Comparison of ENCODE assay signal across 18 cellular contexts in genomic region chr9:129623331-129623730, GRCh38. TPM values are rescaled to one million over a fixed set of nuclear protein-coding genes. Genes with fewer than 3 reads are reported as not detected.
DNase-seq lines count a peak whose midpoint lies in the region; ATAC-seq and TF ChIP-seq lines count a peak whose summit lies in the region.
"Had no signal": no experiment of that assay in that cellular context is flagged by ENCODE, and none has a peak within 500 bp of the region (broad histone marks: within the 10 kb centered on the region; RNA-seq: fewer than 3 reads in every experiment).

No MANE protein-coding gene starts in this region.

- TF ChIP-seq CTCF in PC-3 (conservative IDR thresholded peaks at IDR 0.05; ENCODE audit: low read depth, low read length) (no peak), fibroblast of pulmonary artery (IDR thresholded peaks at IDR 0.05; ENCODE audit: low read length, missing control alignments) (no peak)

- BruUV-seq in PC-3 (replicated peaks; lab: Mats Ljungman, UMichigan) = no TSS peak

- H3K4me1 ChIP-seq in ACC112 (ENCODE audit: control insufficient read depth, insufficient read depth, low read length, unreplicated experiment) (peaks cover 18% of the 10 kb centered on the region), PC-3 (ENCODE audit: insufficient read depth, low read length) (peaks cover 19% of the 10 kb centered on the region)

- H3K4me3 ChIP-seq in ACC112 (ENCODE audit: low read depth, low read length) (no peak overlapping the region), PC-3 (ENCODE audit: low read length) (no peak overlapping the region), fibroblast of pulmonary artery (replicated peaks; ENCODE audit: low read depth, low read length) (no peak overlapping the region)
- H3K4me3 ChIP-seq: coronary artery, pancreas, sigmoid colon had no signal

- H2AFZ ChIP-seq in ACC112 (ENCODE audit: low read length, unreplicated experiment) (no peak overlapping the region), PC-3 (ENCODE audit: low read length) (peak overlapping the region; percentile 61; the same call in 1 of the 2 replicates)

- H3F3A ChIP-seq in PC-3 (ENCODE audit: low read length, unreplicated experiment) = no peaks in the 10 kb centered on the region

- H3K79me2 ChIP-seq in ACC112 (ENCODE audit: control insufficient read depth, insufficient read depth, low read length, unreplicated experiment) (peaks cover 23% of the 10 kb centered on the region), PC-3 (ENCODE audit: low read length) (peaks cover 25% of the 10 kb centered on the region)

- peak overlapping the region; percentile 52 for H3K27ac ChIP-seq in ACC112 (ENCODE audit: low read depth, low read length)
- no peak overlapping the region for H3K27ac ChIP-seq in PC-3 (ENCODE audit: low read length)
- H3K27ac ChIP-seq: coronary artery, epithelial cell of prostate, pancreas, sigmoid colon had no signal

- no peaks in the 10 kb centered on the region for H3K27me3 ChIP-seq in ACC112 (ENCODE audit: insufficient read depth, low read length)
- H3K27me3 ChIP-seq in PC-3 (ENCODE audit: low read length) = no peaks in the 10 kb centered on the region
- H3K27me3 ChIP-seq: pancreas, sigmoid colon had no signal

- H3K4me2 ChIP-seq in PC-3 (ENCODE audit: low read length) = peak overlapping the region; percentile 19; the same call in 1 of the 2 replicates

- CTCF ChIA-PET in PC-3 (lab: Charles Lee) = interaction anchor here (0.5 to 1.7 kb wide), 3 partner anchors 157 to 492 kb away, joined by 3 to 7 read pairs (median 4); no protein-coding TSS in a partner anchor

- H4K20me1 ChIP-seq in PC-3 (ENCODE audit: low read length) = peaks cover 12% of the 10 kb centered on the region; the same call in 1 of the 2 replicates

- H3K36me3 ChIP-seq in ACC112 (ENCODE audit: insufficient read depth, low read length) = no peaks in the 10 kb centered on the region
- H3K36me3 ChIP-seq in PC-3 (ENCODE audit: low read depth, low read length) = no peaks in the 10 kb centered on the region
- H3K36me3 ChIP-seq: pancreas, sigmoid colon had no signal

- ATAC-seq in PC-3 (no peak), GM18909 (IDR thresholded peaks at IDR 0.05; ENCODE audit: poor library complexity, unreplicated experiment) (no peak)
- ATAC-seq: pancreas had no signal

- intact Hi-C loops in PC-3 (cut with micrococcal nuclease) = no loop called here

- no peak overlapping the region for H3K9ac ChIP-seq in PC-3 (ENCODE audit: low read length)

- POLR2A ChIA-PET in PC-3 (lab: Charles Lee; ENCODE audit: unreplicated experiment) = no interaction called here

- H3K9me3 ChIP-seq in PC-3 (ENCODE audit: low read length) = no peaks in the 10 kb centered on the region
- H3K9me3 ChIP-seq: pancreas, sigmoid colon had no signal

- DNase-seq in EL = peak; percentile 54
- no peak for DNase-seq in PC-3
- peak; percentile 91 for DNase-seq in fibroblast of pulmonary artery (ENCODE audit: low read depth)
- DNase-seq in NCI-H2029 (lab: John Stamatoyannopoulos, UW) = no peak
- no peak for DNase-seq in OCI-M2 (lab: John Stamatoyannopoulos, UW; ENCODE audit: unreplicated experiment)
- no peak for DNase-seq in kidney tubule cell (ENCODE audit: low spot score)
- DNase-seq: NCI-H526 treated with DMSO at 0.1 percent for 48 hours; sigmoid colon; stimulated activated CD4-positive, alpha-beta T cell treated with anti-CD3 and anti-CD28 coated beads, Interleukin-2, amount 100 ng/mL, for 24 hours had no signal

- H3K9me2 ChIP-seq in PC-3 (replicated peaks; ENCODE audit: low read length) = no peaks in the 10 kb centered on the region

RNA-seq across cellular contexts. Expression of gene C9orf50, which starts 2.4 kb away (rescaled TPM):
- total RNA-seq in PC-3 (2014; rRNA removed) = not detected in 2 replicates
- total RNA-seq: activated CD8-positive, alpha-beta memory T cell treated with anti-CD3 and anti-CD28 coated beads for 36 hours; H4; M059J; pancreas; temporal lobe had no signal

RNA-seq across cellular contexts. Expression of gene NTMT1, which starts 2.6 kb away (rescaled TPM):
- total RNA-seq in PC-3 (2014; rRNA removed) = 50.2 and 60.6 TPM in 2 replicates

RNA-seq across cellular contexts. Expression of gene ASB6, which starts 18.6 kb away (rescaled TPM):
- total RNA-seq in PC-3 (2014; rRNA removed) = 19.1 and 20.8 TPM in 2 replicates

RNA-seq across cellular contexts. Expression of gene PRRX2, which starts 42.1 kb away (rescaled TPM):
- total RNA-seq in PC-3 (2014; rRNA removed) = 0.47 and 1.3 TPM in 2 replicates

Comparison
In these comparisons a context has a peak if more than half of its experiments do, and no peak if none do; other contexts are left out.
1. DNase-seq: peak in EL (single experiment) and fibroblast of pulmonary artery (single experiment); none in PC-3 (single experiment), NCI-H2029 (single experiment), OCI-M2 (single experiment) and kidney tubule cell (single experiment).